Comparison of ENCODE assay signal across 9 cellular contexts in the genomic region with DNA sequence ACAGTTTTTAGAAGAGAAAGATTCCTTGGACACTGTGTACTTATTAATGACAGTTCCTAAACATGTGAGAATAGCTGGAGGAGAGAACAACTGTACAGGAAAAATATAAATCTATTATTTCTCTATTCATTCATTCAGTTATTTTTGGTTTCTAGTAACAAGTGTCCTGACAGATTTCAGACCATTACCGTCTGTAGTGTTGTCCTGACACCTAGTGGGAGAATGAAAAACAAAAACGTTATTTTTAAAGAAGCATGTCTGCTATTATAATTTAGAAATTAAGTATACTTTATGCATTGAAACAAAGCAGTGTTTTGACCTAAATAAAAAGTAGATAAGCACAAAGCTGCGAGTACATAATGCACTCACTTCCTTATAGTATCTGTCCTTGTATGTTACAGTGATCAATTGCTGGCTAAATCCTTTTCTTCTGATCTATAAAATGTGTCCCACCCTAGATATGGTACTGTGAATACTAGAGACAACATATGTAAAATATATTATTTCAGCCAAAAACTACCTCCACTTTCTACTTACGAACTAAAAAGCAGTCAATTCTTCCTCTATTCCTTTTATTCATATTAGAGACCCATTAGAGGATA.
A peak's percentile ranks its signal among the peaks of the same experiment; 100 is the strongest.
DNase-seq lines count a peak whose midpoint lies in the region; ATAC-seq, FAIRE-seq and TF ChIP-seq lines count a peak whose summit lies in the region.
"Had no signal": no experiment of that assay in that cellular context is flagged by ENCODE, and none has a peak within 500 bp of the region (broad histone marks: within the 10 kb centered on the region; RNA-seq: fewer than 3 reads in every experiment).

No MANE protein-coding gene starts in this region.

- no TSS peak for BruUV-seq in K562 (replicated peaks; lab: Mats Ljungman, UMichigan)

- 0% methylated on average over 4 of the region's 4 CpGs for whole genome bisulfite sequencing in K562 (ENCODE audit: insufficient coverage, low coverage, missing lambda C conversion rate)

- in situ Hi-C loops in K562 (cut with MboI) = loop anchor here (5.0 kb wide), 3 partner anchors 581 to 746 kb away; no protein-coding TSS in a partner anchor

- intact Hi-C loops in K562 (cut with micrococcal nuclease) (loop anchor here (1.0 to 5.0 kb wide), 6 partner anchors 81 to 806 kb away; partner anchors contain the start of gene ARL4A), uterus (cut with DNase I; ENCODE audit: low total_unique reads) (loop anchor here (10.0 kb wide), 1 partner anchor 618 kb away; no protein-coding TSS in a partner anchor)

- no peak overlapping the region for H3K4me3 ChIP-seq in BJ (ENCODE audit: low read depth, low read length)
- no peak overlapping the region for H3K4me3 ChIP-seq in K562
- no peak overlapping the region for H3K4me3 ChIP-seq in kidney epithelial cell (ENCODE audit: low read depth, low read length)
- no peak overlapping the region for H3K4me3 ChIP-seq in uterus

- POLR2A ChIA-PET in BJ (lab: Charles Lee) (no interaction called here), K562 (lab: Yijun Ruan, JAX) (no interaction called here)

- H3K27me3 ChIP-seq in BJ (ENCODE audit: control insufficient read depth, insufficient read depth, low read length) (no peaks in the 10 kb centered on the region), K562 (ENCODE audit: control insufficient read depth in 2 of 2, insufficient read depth in 2 of 2, low read length in 2 of 2) (no peaks in the 10 kb centered on the region), kidney epithelial cell (ENCODE audit: control insufficient read depth, insufficient read depth, low read length) (no peaks in the 10 kb centered on the region), uterus (no peaks in the 10 kb centered on the region)

- no peaks in the 10 kb centered on the region for H3K36me3 ChIP-seq in BJ (ENCODE audit: control insufficient read depth, insufficient read depth, low read length)
- H3K36me3 ChIP-seq in K562 (ENCODE audit: control insufficient read depth, insufficient read depth, low read length) = no peaks in the 10 kb centered on the region
- no peaks in the 10 kb centered on the region for H3K36me3 ChIP-seq in kidney epithelial cell (ENCODE audit: control insufficient read depth, insufficient read depth, low read length)
- H3K36me3 ChIP-seq in uterus = no peaks in the 10 kb centered on the region

- FAIRE-seq in K562 (lab: Jason Lieb, UNC) = peak; percentile 58

- H4K20me1 ChIP-seq in K562 (replicated peaks; ENCODE audit: control insufficient read depth, insufficient read depth, low read length) = no peaks in the 10 kb centered on the region

- no peak overlapping the region for H3K4me2 ChIP-seq in K562 (ENCODE audit: insufficient read depth, low read length)

- CTCF ChIA-PET in BJ (lab: Yijun Ruan, JAX) (interaction anchor here (0.6 to 3.4 kb wide), 14 partner anchors 14 to 740 kb away, joined by 3 to 17 read pairs (median 4); partner anchors contain the start of gene ARL4A), K562 (lab: Yijun Ruan, JAX; ENCODE audit: low intra/inter-chr PET ratio) (interaction anchor here (0.6 to 3.8 kb wide), 6 partner anchors 50 to 738 kb away, joined by 3 to 24 read pairs (median 12); partner anchors contain the start of gene ARL4A)

- H3K9me3 ChIP-seq in K562 (replicated peaks; ENCODE audit: control insufficient read depth, insufficient read depth, low read depth, low read length) (no peaks in the 10 kb centered on the region), uterus (no peaks in the 10 kb centered on the region)

- H3K27ac ChIP-seq in K562 (ENCODE audit: extremely low read depth, low read depth, low read length) = no peak overlapping the region
- no peak overlapping the region for H3K27ac ChIP-seq in uterus
- H3K27ac ChIP-seq: epithelial cell of prostate had no signal

- TF ChIP-seq POLR2A in K562 (conservative IDR thresholded peaks at IDR 0.05) = no peak
- no peak for TF ChIP-seq POLR2A in uterus (IDR thresholded peaks at IDR 0.05)

- DNase-seq in BJ (ENCODE audit: low read depth) = no peak
- peak; percentile 5 for DNase-seq in GM20000 (ENCODE audit: low spot score)
- peak; percentile 16 for DNase-seq in NCI-H2107 (lab: John Stamatoyannopoulos, UW)
- DNase-seq in K562 (ENCODE audit: extremely low read depth in 1 of 4, low spot score in 3 of 4) = peak; percentile 13 to 56 (median 20)
- no peak for DNase-seq in kidney epithelial cell (ENCODE audit: low read depth)
- no peak for DNase-seq in uterus
- DNase-seq in NK-92 treated with Interleukin-12 subunit alpha and Interleukin-12 subunit beta, amount 100 ng/mL, for 24 hours (lab: John Stamatoyannopoulos, UW) = no peak

- no peak overlapping the region for H3K9ac ChIP-seq in K562 (ENCODE audit: insufficient read depth in 1 of 2, low read depth in 2 of 2, low read length in 2 of 2)

- peak; percentile 82 for ATAC-seq in K562
- ATAC-seq in GM21619 (IDR thresholded peaks at IDR 0.05; ENCODE audit: unreplicated experiment) = no peak

- no peaks in the 10 kb centered on the region for H3K79me2 ChIP-seq in K562 (ENCODE audit: control insufficient read depth, insufficient read depth, low read length)

- TF ChIP-seq EP300 in K562 (IDR thresholded peaks at IDR 0.05; ENCODE audit: low read length) = no peak

- peaks cover 0 to 6% of the 10 kb centered on the region in 2 experiments; a peak in 2 of 5 replicates for H3K4me1 ChIP-seq in K562 (replicated peaks in 1 of 2; ENCODE audit: control insufficient read depth in 2 of 2, insufficient read depth in 2 of 2, low read length in 2 of 2)
- H3K4me1 ChIP-seq in uterus = no peaks in the 10 kb centered on the region

- H3K9me1 ChIP-seq in K562 (ENCODE audit: control insufficient read depth, insufficient read depth, low read length) = no peaks in the 10 kb centered on the region

- peak; percentile 97 to 98 for TF ChIP-seq RAD21 in K562 (CRISPR knock-in tag; conservative IDR thresholded peaks at IDR 0.05 in 1 of 2, IDR thresholded peaks at IDR 0.05 in 1 of 2)

- no peak overlapping the region for H2AFZ ChIP-seq in K562 (ENCODE audit: low read depth, low read length)

- peak; percentile 49 for TF ChIP-seq CTCF in BJ (IDR thresholded peaks at IDR 0.05; ENCODE audit: insufficient read depth, low read depth, low read length)
- TF ChIP-seq CTCF in GM20000 (IDR thresholded peaks at IDR 0.05; ENCODE audit: extremely low read depth, missing control alignments) = peak; percentile 26
- peak in 2 of 3 experiments; percentile 55 to 74; a peak in 3 of 6 replicates for TF ChIP-seq CTCF in K562 (IDR thresholded peaks at IDR 0.05 in 2 of 3, conservative IDR thresholded peaks at IDR 0.05 in 1 of 3; ENCODE audit: insufficient read depth in 2 of 3, low read depth in 1 of 3, low read length in 3 of 3)
- TF ChIP-seq CTCF in kidney epithelial cell (IDR thresholded peaks at IDR 0.05; ENCODE audit: insufficient read depth, low read length, poor library complexity, severe bottlenecking) = peak; percentile 51
- TF ChIP-seq CTCF in uterus (IDR thresholded peaks at IDR 0.05) = peak; percentile 56 to 69 (median 64)

TF ChIP-seq in K562, 482 proteins besides CTCF, POLR2A, EP300 and RAD21:
- peak; percentile 21; the same call in 1 of the 2 replicates for TF ChIP-seq ARID2 (IDR thresholded peaks at IDR 0.05)
- TF ChIP-seq SMC3 (conservative IDR thresholded peaks at IDR 0.05; ENCODE audit: insufficient read depth, low read depth, low read length) = peak; percentile 80
- TF ChIP-seq, protein P1, sequence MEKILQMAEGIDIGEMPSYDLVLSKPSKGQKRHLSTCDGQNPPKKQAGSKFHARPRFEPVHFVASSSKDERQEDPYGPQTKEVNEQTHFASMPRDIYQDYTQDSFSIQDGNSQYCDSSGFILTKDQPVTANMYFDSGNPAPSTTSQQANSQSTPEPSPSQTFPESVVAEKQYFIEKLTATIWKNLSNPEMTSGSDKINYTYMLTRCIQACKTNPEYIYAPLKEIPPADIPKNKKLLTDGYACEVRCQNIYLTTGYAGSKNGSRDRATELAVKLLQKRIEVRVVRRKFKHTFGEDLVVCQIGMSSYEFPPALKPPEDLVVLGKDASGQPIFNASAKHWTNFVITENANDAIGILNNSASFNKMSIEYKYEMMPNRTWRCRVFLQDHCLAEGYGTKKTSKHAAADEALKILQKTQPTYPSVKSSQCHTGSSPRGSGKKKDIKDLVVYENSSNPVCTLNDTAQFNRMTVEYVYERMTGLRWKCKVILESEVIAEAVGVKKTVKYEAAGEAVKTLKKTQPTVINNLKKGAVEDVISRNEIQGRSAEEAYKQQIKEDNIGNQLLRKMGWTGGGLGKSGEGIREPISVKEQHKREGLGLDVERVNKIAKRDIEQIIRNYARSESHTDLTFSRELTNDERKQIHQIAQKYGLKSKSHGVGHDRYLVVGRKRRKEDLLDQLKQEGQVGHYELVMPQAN (IDR thresholded peaks at IDR 0.05; ENCODE audit: borderline replicate concordance) = no peak
- TF ChIP-seq DEAF1 (CRISPR knock-in tag; IDR thresholded peaks at IDR 0.05) = peak; percentile 97
- no peak for TF ChIP-seq CHD2 (IDR thresholded peaks at IDR 0.05; ENCODE audit: low read depth, low read length)
- TF ChIP-seq POLR2H (tag; IDR thresholded peaks at IDR 0.05; ENCODE audit: low read depth) = 0 out of 2 replicates have a peak, but pooled peaks have one; percentile 24

Comparison
In these comparisons a context has a peak if more than half of its experiments do, and no peak if none do; other contexts are left out.
1. DNase-seq: peak in GM20000 (single experiment), NCI-H2107 (single experiment) and K562 (4 of 4); none in BJ (single experiment), kidney epithelial cell (single experiment), uterus (0 of 2) and NK-92 treated with Interleukin-12 subunit alpha and Interleukin-12 subunit beta, amount 100 ng/mL, for 24 hours (single experiment).
2. Peak in every context shown above with its lines, with median percentiles within 50 percentile points of each other: CTCF ChIP-seq.